9 cellular contexts compared by ENCODE assay signal in genomic region chr2:233100192-233100998, GRCh38. TPM values are rescaled to one million over a fixed set of nuclear protein-coding genes. Genes with fewer than 3 reads are reported as not detected.
DNase-seq lines count a peak whose midpoint lies in the region; ATAC-seq, FAIRE-seq and TF ChIP-seq lines count a peak whose summit lies in the region.
"Had no signal": no experiment of that assay in that cellular context is flagged by ENCODE, and none has a peak within 500 bp of the region (broad histone marks: within the 10 kb centered on the region; RNA-seq: fewer than 3 reads in every experiment).

No MANE protein-coding gene starts in this region.

- H3K9me3 ChIP-seq in CD4-positive, alpha-beta T cell (ENCODE audit: control insufficient read depth, low read length): no peaks in the 10 kb centered on the region
- no peaks in the 10 kb centered on the region for H3K9me3 ChIP-seq in IMR-90 (ENCODE audit: control insufficient read depth, insufficient read depth, low read length)
- no peaks in the 10 kb centered on the region for H3K9me3 ChIP-seq in psoas muscle

- no peaks in the 10 kb centered on the region for H3K9me3 Mint-ChIP-seq in CD4-positive, alpha-beta T cell

- no TSS peak for BruUV-seq in IMR-90 (replicated peaks; lab: Mats Ljungman, UMichigan)

- no peaks in the 10 kb centered on the region for H3K36me3 ChIP-seq in IMR-90 (ENCODE audit: control insufficient read depth, insufficient read depth, low read length)
- no peaks in the 10 kb centered on the region for H3K36me3 ChIP-seq in psoas muscle (ENCODE audit: insufficient read depth in 1 of 2, low read depth in 1 of 2)

- peak; percentile 60 for ATAC-seq in CD4-positive, alpha-beta T cell (ENCODE audit: poor library complexity)
- ATAC-seq in GM21390 (IDR thresholded peaks at IDR 0.05; ENCODE audit: unreplicated experiment) (peak; percentile 80), IMR-90 (ENCODE audit: low read depth) (no peak), psoas muscle (no peak)

- H3K9ac ChIP-seq in IMR-90 (ENCODE audit: low read depth, low read length): no peak overlapping the region

- no peak overlapping the region for H4K91ac ChIP-seq in IMR-90 (ENCODE audit: insufficient read depth, low read depth, low read length)

- H3K27ac Mint-ChIP-seq in CD4-positive, alpha-beta T cell: peak overlapping the region; percentile 74

- H4K8ac ChIP-seq in IMR-90 (ENCODE audit: low read depth in 2 of 2, low read length in 2 of 2): no peak overlapping the region

- TF ChIP-seq POLR2A in IMR-90 (IDR thresholded peaks at IDR 0.05; ENCODE audit: low read depth, low read length): no peak
- no peak for TF ChIP-seq POLR2A in H54 (IDR thresholded peaks at IDR 0.05; ENCODE audit: low read depth, low read length)

- H2BK20ac ChIP-seq in IMR-90 (ENCODE audit: low read depth, low read length): no peak overlapping the region

- no peak for TF ChIP-seq RAD21 in IMR-90 (IDR thresholded peaks at IDR 0.05; ENCODE audit: low read length)

- no peak overlapping the region for H3K18ac ChIP-seq in IMR-90 (ENCODE audit: low read depth, low read length)

- no peak overlapping the region for H3K14ac ChIP-seq in IMR-90 (replicated peaks; ENCODE audit: low read depth, low read length)

- no peak overlapping the region for H3K4me3 ChIP-seq in IMR-90 (ENCODE audit: insufficient read depth, low read depth, low read length)
- no peak overlapping the region for H3K4me3 ChIP-seq in psoas muscle

- POLR2A ChIA-PET in CD4-positive, alpha-beta T cell (lab: Charles Lee): interaction anchor here (0.8 to 2.7 kb wide), 5 partner anchors 9 to 40 kb away, joined by 3 to 15 read pairs (median 4); partner anchors contain the start of gene INPP5D
- POLR2A ChIA-PET in IMR-90 (lab: Charles Lee; ENCODE audit: unreplicated experiment): no interaction called here

- intact Hi-C loops in CD4-positive, alpha-beta T cell (cut with DNase I, micrococcal nuclease): no loop called here
- intact Hi-C loops in IMR-90 (cut with micrococcal nuclease) (no loop called here), psoas muscle (cut with DNase I) (no loop called here)

- no peaks in the 10 kb centered on the region for H3K4me1 ChIP-seq in IMR-90 (ENCODE audit: control insufficient read depth, insufficient read depth, low read length)
- no peaks in the 10 kb centered on the region for H3K4me1 ChIP-seq in psoas muscle

- in situ Hi-C loops in IMR-90 (cut with MboI; ENCODE audit: low sequenced_read_pairs): no loop called here

- TF ChIP-seq CTCF in CD4-positive, alpha-beta T cell (IDR thresholded peaks at IDR 0.05): no peak
- no peak for TF ChIP-seq CTCF in IMR-90 (conservative IDR thresholded peaks at IDR 0.05; ENCODE audit: low read depth, low read length)
- TF ChIP-seq CTCF in psoas muscle (IDR thresholded peaks at IDR 0.05): no peak

- peaks cover 76% of the 10 kb centered on the region for H3K4me1 Mint-ChIP-seq in CD4-positive, alpha-beta T cell (ENCODE audit: low read depth)

- H3K27me3 ChIP-seq in CD4-positive, alpha-beta T cell (ENCODE audit: control insufficient read depth, insufficient read depth, low read length): no peaks in the 10 kb centered on the region
- H3K27me3 ChIP-seq in IMR-90 (ENCODE audit: control insufficient read depth, insufficient read depth, low read length): peaks cover 8% of the 10 kb centered on the region
- H3K27me3 ChIP-seq in psoas muscle (ENCODE audit: insufficient read depth in 3 of 3, low read length in 2 of 3): no peaks in the 10 kb centered on the region

- peak overlapping the region; percentile 48 for H3K4me3 Mint-ChIP-seq in CD4-positive, alpha-beta T cell

- dilution Hi-C loops in IMR-90 (cut with HindIII; ENCODE audit: low sequenced_read_pairs, unreplicated experiment): no loop called here

- no peaks in the 10 kb centered on the region for H3K79me1 ChIP-seq in IMR-90 (ENCODE audit: low read depth in 1 of 2, low read length in 2 of 2)

- peaks cover 64% of the 10 kb centered on the region for H3K36me3 Mint-ChIP-seq in CD4-positive, alpha-beta T cell (ENCODE audit: low read depth)

- no peak overlapping the region for H3K56ac ChIP-seq in IMR-90 (ENCODE audit: extremely low read depth, insufficient read depth, low read length)

- CTCF ChIA-PET in CD4-positive, alpha-beta T cell (lab: Charles Lee): interaction anchor here (1.1 to 2.1 kb wide), 4 partner anchors 15 to 98 kb away, joined by 3 to 9 read pairs (median 4); partner anchors contain the start of gene INPP5D
- CTCF ChIA-PET in IMR-90 (lab: Yijun Ruan, JAX): no interaction called here

- H2BK120ac ChIP-seq in IMR-90 (ENCODE audit: low read depth, low read length): no peak overlapping the region

- no peak overlapping the region for H2BK5ac ChIP-seq in IMR-90 (ENCODE audit: low read depth, low read length, poor library complexity, severe bottlenecking)

- no peak overlapping the region for H3K4me2 ChIP-seq in IMR-90 (ENCODE audit: low read depth, low read length)

- DNase-seq in CD4-positive, alpha-beta T cell: peak in 8 of 10 experiments; percentile 33 to 52 (median 45)
- DNase-seq in IMR-90: no peak
- DNase-seq in activated T-helper 1 cell treated with Interleukin-2 at 50 U/mL for 16 hours (ENCODE audit: low read depth): peak; percentile 26
- DNase-seq in stimulated activated CD8-positive, alpha-beta memory T cell treated with anti-CD3 and anti-CD28 coated beads, Interleukin-2, amount 100 ng/mL, for 1 hour (ENCODE audit: low read depth in 2 of 2): peak; percentile 31 to 60
- no peak for DNase-seq in NCI-H1930 (lab: John Stamatoyannopoulos, UW)
- no peak for DNase-seq in H54 (ENCODE audit: insufficient read length, low spot score)
- DNase-seq in psoas muscle: no peak

- H3K23ac ChIP-seq in IMR-90 (ENCODE audit: low read depth, low read length): no peak overlapping the region

- no peaks in the 10 kb centered on the region for H3K9me1 ChIP-seq in IMR-90 (ENCODE audit: insufficient read depth, low read length)

- H2AK9ac ChIP-seq in IMR-90 (replicated peaks; ENCODE audit: low read depth, low read length, poor library complexity): peak overlapping the region; percentile 16

- WGBS in IMR-90 (ENCODE audit: extremely low coverage in 2 of 2, insufficient read length in 1 of 2), 2 experiments: 58% methylated on average over 2 of the region's 17 CpGs; no CpG with 5 or more reads in 1 of the 2 experiments
- WGBS in psoas muscle, 3 donors: 78 to 80% (median 79%) methylated on average over 17 of the region's 17 CpGs

- no peak overlapping the region for H4K5ac ChIP-seq in IMR-90 (ENCODE audit: low read depth, low read length)

- no peak overlapping the region for H3K4ac ChIP-seq in IMR-90 (ENCODE audit: low read depth, low read length)

- H2AFZ ChIP-seq in IMR-90 (replicated peaks; ENCODE audit: low read length, poor library complexity): no peak overlapping the region

- H2AK5ac ChIP-seq in IMR-90 (ENCODE audit: low read depth, low read length): no peak overlapping the region

- no peaks in the 10 kb centered on the region for H3K27me3 Mint-ChIP-seq in CD4-positive, alpha-beta T cell

- H3K27ac ChIP-seq in CD4-positive, alpha-beta T cell (ENCODE audit: low read depth, low read length): no peak overlapping the region
- H3K27ac ChIP-seq in IMR-90 (ENCODE audit: insufficient read depth, low read length) (no peak overlapping the region), psoas muscle (no peak overlapping the region)

- H4K20me1 ChIP-seq in IMR-90 (ENCODE audit: insufficient read depth, low read length): no peaks in the 10 kb centered on the region

- no peak for FAIRE-seq in H54 (lab: Jason Lieb, UNC)

- H2BK15ac ChIP-seq in IMR-90 (ENCODE audit: low read depth, low read length): no peak overlapping the region

TF ChIP-seq in IMR-90, 13 proteins besides CTCF, POLR2A, EP300 and RAD21:
- TF ChIP-seq SMC3 (IDR thresholded peaks at IDR 0.05; ENCODE audit: low read depth, low read length): no peak
- TF ChIP-seq BHLHE40 (IDR thresholded peaks at IDR 0.05; ENCODE audit: low read depth, low read length): no peak
- TF ChIP-seq USF2 (IDR thresholded peaks at IDR 0.05; ENCODE audit: low read depth, low read length): no peak
- no peak for TF ChIP-seq CHD1 (IDR thresholded peaks at IDR 0.05; ENCODE audit: low read depth, low read length)
- TF ChIP-seq RCOR1 (IDR thresholded peaks at IDR 0.05; ENCODE audit: insufficient replicate concordance, low read length): no peak
- TF ChIP-seq NFE2L2 (IDR thresholded peaks at IDR 0.05; ENCODE audit: low read depth, low read length): no peak
- no peak for TF ChIP-seq MXI1 (IDR thresholded peaks at IDR 0.05; ENCODE audit: borderline replicate concordance, low read depth, low read length)
- TF ChIP-seq FOS (IDR thresholded peaks at IDR 0.05; ENCODE audit: low read depth, low read length): no peak
- no peak for TF ChIP-seq MAFK (IDR thresholded peaks at IDR 0.05; ENCODE audit: low read depth, low read length)
- TF ChIP-seq, protein P1, sequence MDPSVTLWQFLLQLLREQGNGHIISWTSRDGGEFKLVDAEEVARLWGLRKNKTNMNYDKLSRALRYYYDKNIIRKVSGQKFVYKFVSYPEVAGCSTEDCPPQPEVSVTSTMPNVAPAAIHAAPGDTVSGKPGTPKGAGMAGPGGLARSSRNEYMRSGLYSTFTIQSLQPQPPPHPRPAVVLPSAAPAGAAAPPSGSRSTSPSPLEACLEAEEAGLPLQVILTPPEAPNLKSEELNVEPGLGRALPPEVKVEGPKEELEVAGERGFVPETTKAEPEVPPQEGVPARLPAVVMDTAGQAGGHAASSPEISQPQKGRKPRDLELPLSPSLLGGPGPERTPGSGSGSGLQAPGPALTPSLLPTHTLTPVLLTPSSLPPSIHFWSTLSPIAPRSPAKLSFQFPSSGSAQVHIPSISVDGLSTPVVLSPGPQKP (IDR thresholded peaks at IDR 0.05; ENCODE audit: borderline replicate concordance, low read depth, low read length): no peak
- TF ChIP-seq CEBPB (IDR thresholded peaks at IDR 0.05; ENCODE audit: low read depth, low read length): no peak
- TF ChIP-seq RFX5 (IDR thresholded peaks at IDR 0.05; ENCODE audit: low read depth, low read length): no peak
- TF ChIP-seq MAZ (IDR thresholded peaks at IDR 0.05; ENCODE audit: borderline replicate concordance, low read depth, low read length): no peak

RNA-seq across cellular contexts. Expression of gene INPP5D, which starts 40.3 kb away (rescaled TPM):
- 100 to 1,000 TPM; 141 to 154 TPM for total RNA-seq in CD4-positive, alpha-beta T cell
- under 0.01 and 0.18 TPM in 2 replicates for total RNA-seq in IMR-90 (2012; rRNA removed)
- polyA plus RNA-seq in IMR-90 (2012; rRNA removed): 0.09 and 0.29 TPM in 2 replicates
- 0.14 and 0.18 TPM in 2 replicates for polyA plus RNA-seq in IMR-90 (2012; cell fraction: cytosol; rRNA removed)
- 0.52 and 1.9 TPM in 2 replicates for polyA plus RNA-seq in IMR-90 (2012; cell fraction: nucleus; rRNA removed; ENCODE audit: low replicate concordance)
- total RNA-seq in psoas muscle: 1 to 10 TPM; 2.8 to 4.2 (median 3.7) TPM
- polyA plus RNA-seq in psoas muscle: 1 to 10 TPM; 1.2 to 2.4 (median 2.4) TPM
- polyA plus RNA-seq: neural cell had no signal

Comparison
In these comparisons a context has a peak if more than half of its experiments do, and no peak if none do; other contexts are left out.
1. ATAC-seq: peak in CD4-positive, alpha-beta T cell (single experiment) and GM21390 (single experiment); none in IMR-90 (single experiment) and psoas muscle (0 of 4).
2. DNase-seq: peak in CD4-positive, alpha-beta T cell (8 of 10), activated T-helper 1 cell treated with Interleukin-2 at 50 U/mL for 16 hours (single experiment) and stimulated activated CD8-positive, alpha-beta memory T cell treated with anti-CD3 and anti-CD28 coated beads, Interleukin-2, amount 100 ng/mL, for 1 hour (2 of 2); none in IMR-90 (single experiment), NCI-H1930 (0 of 2), H54 (single experiment) and psoas muscle (0 of 2).
3. RNA of gene INPP5D, which starts 40.3 kb away (total RNA-seq): 141 to 154 TPM in CD4-positive, alpha-beta T cell; 2.8 to 4.2 TPM in psoas muscle and under 0.01 to 0.18 TPM in IMR-90; every median in the first group is over 10 times any median in the second.